8 cellular contexts compared by ENCODE assay signal in the genomic region with DNA sequence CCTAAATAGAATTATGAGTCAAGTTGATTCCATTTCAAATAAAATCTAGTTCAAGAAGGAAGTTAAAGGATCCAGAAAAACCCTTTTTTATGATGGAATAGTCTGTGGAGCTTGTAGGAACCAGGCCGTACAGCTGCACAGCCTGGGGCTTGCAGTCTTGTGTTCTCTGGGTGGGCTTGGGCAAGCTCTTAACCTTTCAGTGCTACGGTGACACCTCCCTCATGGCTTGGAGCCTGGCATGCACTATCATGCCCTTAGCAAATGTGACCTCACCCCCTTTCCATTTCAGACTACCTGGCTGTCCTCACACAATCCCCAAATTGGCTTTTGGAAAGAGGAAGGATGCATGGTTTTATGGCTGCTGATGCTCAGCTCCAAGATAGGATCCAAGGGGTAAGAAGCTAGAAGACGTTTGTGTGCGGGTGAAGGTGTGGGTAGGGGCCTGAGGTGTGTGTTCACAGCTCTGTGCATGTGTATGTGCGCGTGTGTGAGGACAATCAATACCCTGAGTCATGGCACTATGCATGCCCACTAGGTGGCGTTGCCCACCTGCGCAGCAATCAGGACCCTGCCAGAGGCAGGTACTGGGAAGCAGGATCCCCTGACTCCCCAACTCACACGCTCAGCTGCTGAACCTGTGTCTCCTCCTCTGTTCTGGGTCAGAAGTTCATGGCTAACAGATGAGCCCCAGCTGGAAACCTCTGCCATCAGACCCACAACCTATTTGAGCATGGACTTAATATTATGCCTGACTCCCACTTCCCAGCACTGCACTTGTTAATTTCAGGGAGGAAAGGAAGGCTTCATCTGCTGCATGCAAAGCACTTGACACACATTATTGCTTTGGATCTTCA.
A peak's percentile ranks its signal among the peaks of the same experiment; 100 is the strongest.
DNase-seq lines count a peak whose midpoint lies in the region; ATAC-seq and TF ChIP-seq lines count a peak whose summit lies in the region.

No MANE protein-coding gene starts in this region.

- no peaks in the 10 kb centered on the region for H3K27me3 Mint-ChIP-seq in endodermal cell (ENCODE audit: insufficient read depth)

- ATAC-seq in HG02840 (IDR thresholded peaks at IDR 0.05; ENCODE audit: low FRiP score, unreplicated experiment) = no peak

- H3K9me3 Mint-ChIP-seq in endodermal cell = no peaks in the 10 kb centered on the region

- WGBS in endodermal cell (ENCODE audit: insufficient coverage in 1 of 2, insufficient read length in 1 of 2), 2 experiments = 40 to 45% methylated on average over 4 to 9 of the region's 9 CpGs

- H3K27me3 ChIP-seq in H7 (ENCODE audit: control insufficient read depth, insufficient read depth, low read length) = no peaks in the 10 kb centered on the region
- no peaks in the 10 kb centered on the region for H3K27me3 ChIP-seq in endodermal cell (ENCODE audit: control insufficient read depth, insufficient read depth, low read length, poor library complexity, severe bottlenecking)

- no peak overlapping the region for H3K27ac ChIP-seq in endodermal cell (ENCODE audit: low read depth, low read length)

- DNase-seq in DMS79 (lab: John Stamatoyannopoulos, UW) (peak; percentile 10), H7 (peak; percentile 94), NCI-H460 (ENCODE audit: extremely low read depth, low read depth) (peak; percentile 36), endodermal cell (peak; percentile 91), midbrain (lab: John Stamatoyannopoulos, UW) (peak; percentile 65)
- peak; percentile 22 to 31 for DNase-seq in activated CD8-positive, alpha-beta memory T cell treated with anti-CD3 and anti-CD28 coated beads for 4 hours (ENCODE audit: low read depth in 2 of 2)
- peak; percentile 80 for DNase-seq in stimulated activated CD8-positive, alpha-beta memory T cell treated with anti-CD3 and anti-CD28 coated beads, Interleukin-4, amount 100 ng/mL, for 48 hours

- peak; percentile 95 for TF ChIP-seq CTCF in endodermal cell (conservative IDR thresholded peaks at IDR 0.05)

- H3K36me3 Mint-ChIP-seq in endodermal cell (ENCODE audit: low read depth) = no peaks in the 10 kb centered on the region

- H3K4me1 Mint-ChIP-seq in endodermal cell = no peaks in the 10 kb centered on the region

- H3K4me3 Mint-ChIP-seq in endodermal cell = no peak overlapping the region

- no peaks in the 10 kb centered on the region for H3K9me3 ChIP-seq in endodermal cell (ENCODE audit: control insufficient read depth, low read length)

- H3K36me3 ChIP-seq in H7 (replicated peaks; ENCODE audit: control insufficient read depth, insufficient read depth, low read length) = no peaks in the 10 kb centered on the region
- H3K36me3 ChIP-seq in endodermal cell (ENCODE audit: control insufficient read depth, insufficient read depth, low read length) = no peaks in the 10 kb centered on the region

- H3K4me3 ChIP-seq in H7 (ENCODE audit: insufficient read depth, low read depth, low read length) (no peak overlapping the region), endodermal cell (ENCODE audit: low read length) (no peak overlapping the region)

- no peak overlapping the region for H3K9ac ChIP-seq in endodermal cell (ENCODE audit: extremely low read depth, low read length, poor library complexity, severe bottlenecking)

- H3K27ac Mint-ChIP-seq in endodermal cell = peak overlapping the region; percentile 62

- no peaks in the 10 kb centered on the region for H3K4me1 ChIP-seq in endodermal cell (ENCODE audit: control insufficient read depth, insufficient read depth, low read length)

Comparison
In these comparisons a context has a peak if more than half of its experiments do, and no peak if none do; other contexts are left out.
1. DNase-seq: peak in every context shown above with its lines; median percentile 94 in H7; 91 in endodermal cell; 80 in stimulated activated CD8-positive, alpha-beta memory T cell treated with anti-CD3 and anti-CD28 coated beads, Interleukin-4, amount 100 ng/mL, for 48 hours; 65 in midbrain; 36 in NCI-H460; 26 in activated CD8-positive, alpha-beta memory T cell treated with anti-CD3 and anti-CD28 coated beads for 4 hours; 10 in DMS79.